27 cellular contexts compared by ENCODE assay signal in genomic region chr3:184296616-184297015, GRCh38. TPM values are rescaled to one million over a fixed set of nuclear protein-coding genes. Genes with fewer than 3 reads are reported as not detected.
"Had no signal": no experiment of that assay in that cellular context is flagged by ENCODE, and none has a peak within 500 bp of the region (broad histone marks: within the 10 kb centered on the region; RNA-seq: fewer than 3 reads in every experiment).

No MANE protein-coding gene starts in this region.

- H3K4me3 ChIP-seq: colonic mucosa, dorsolateral prefrontal cortex, left ventricle myocardium inferior, prostate gland, stomach, suprapubic skin, transverse colon, vagina had no signal

- H3K9me3 Mint-ChIP-seq: activated naive CD8-positive, alpha-beta T cell treated with anti-CD3 and anti-CD28 coated beads for 36 hours; activated T-cell treated with anti-CD3 and anti-CD28 coated beads, Interleukin-2, amount 50 U/mL, for 24 hours; activated T-helper 2 cell treated with anti-CD3 and anti-CD28 coated beads, Interferon-gamma antibody, Interleukin-2, Interleukin-4, amounts not matched to agents 10 μg/mL and 5 μg/mL and 100 μg/mL, durations not matched to agents 14 hours and 24 hours and 36 hours; effector memory CD8-positive, alpha-beta T cell; T-cell had no signal

- ATAC-seq: effector memory CD8-positive, alpha-beta T cell; esophagus mucosa; T-cell had no signal

- H3K9me3 ChIP-seq: colonic mucosa, left ventricle myocardium inferior, prostate gland, stomach, suprapubic skin, transverse colon, vagina had no signal

- H3K27me3 ChIP-seq: colonic mucosa, dorsolateral prefrontal cortex, stomach, suprapubic skin, transverse colon, vagina had no signal

- H3K4me3 Mint-ChIP-seq: activated naive CD8-positive, alpha-beta T cell treated with anti-CD3 and anti-CD28 coated beads for 36 hours; activated T-cell treated with anti-CD3 and anti-CD28 coated beads, Interleukin-2, amount 50 U/mL, for 24 hours; effector memory CD8-positive, alpha-beta T cell had no signal

- FAIRE-seq: bronchial epithelial cell, endothelial cell of umbilical vein had no signal

- H3K27ac Mint-ChIP-seq: activated naive CD8-positive, alpha-beta T cell treated with anti-CD3 and anti-CD28 coated beads for 36 hours; activated T-cell treated with anti-CD3 and anti-CD28 coated beads, Interleukin-2, amount 50 U/mL, for 24 hours; activated T-helper 2 cell treated with anti-CD3 and anti-CD28 coated beads, Interferon-gamma antibody, Interleukin-2, Interleukin-4, amounts not matched to agents 10 μg/mL and 5 μg/mL and 100 μg/mL, durations not matched to agents 14 hours and 24 hours and 36 hours; effector memory CD8-positive, alpha-beta T cell; T-cell had no signal

- DNase-seq: activated CD4-positive, alpha-beta T cell treated with anti-CD3 and anti-CD28 coated beads for 1 hour; activated CD4-positive, alpha-beta T cell treated with anti-CD3 and anti-CD28 coated beads, Interleukin-2, amount 50 U/mL, for 4 hours; activated CD8-positive, alpha-beta memory T cell treated with anti-CD3 and anti-CD28 coated beads for 24 hours; activated CD8-positive, alpha-beta memory T cell treated with anti-CD3 and anti-CD28 coated beads, Interleukin-2, amount 50 U/mL, for 4 hours; activated naive CD4-positive, alpha-beta T cell treated with Interleukin-2 at 50 U/mL for 16 hours; activated naive CD8-positive, alpha-beta T cell treated with anti-CD3 and anti-CD28 coated beads for 36 hours; activated T-cell treated with anti-CD3 and anti-CD28 coated beads, Interleukin-2, amount 50 U/mL, for 24 hours; colonic mucosa; dorsolateral prefrontal cortex; effector memory CD8-positive, alpha-beta T cell; foreskin melanocyte; kidney glomerular epithelial cell; left ventricle myocardium inferior; midbrain; stimulated activated CD4-positive, alpha-beta T cell treated with anti-CD3 and anti-CD28 coated beads, Interleukin-1b, Interleukin-23, amount 100 ng/mL, for 48 hours; stomach; T-cell; transverse colon had no signal

- H3K27me3 Mint-ChIP-seq: activated naive CD8-positive, alpha-beta T cell treated with anti-CD3 and anti-CD28 coated beads for 36 hours; activated T-cell treated with anti-CD3 and anti-CD28 coated beads, Interleukin-2, amount 50 U/mL, for 24 hours; T-cell had no signal

- H3K27ac ChIP-seq: colonic mucosa, dorsolateral prefrontal cortex, left ventricle myocardium inferior, prostate gland, stomach, suprapubic skin, vagina had no signal

RNA-seq across cellular contexts. Expression of gene ECE2, which starts 20.8 kb away (rescaled TPM):
- total RNA-seq: activated naive CD8-positive, alpha-beta T cell treated with anti-CD3 and anti-CD28 coated beads for 36 hours; activated T-helper 2 cell treated with anti-CD3 and anti-CD28 coated beads, Interferon-gamma antibody, Interleukin-2, Interleukin-4, amounts not matched to agents 10 μg/mL and 5 μg/mL and 100 μg/mL, durations not matched to agents 14 hours and 24 hours and 36 hours; bronchial epithelial cell; endothelial cell of umbilical vein; esophagus mucosa; left ventricle myocardium inferior; lung microvascular endothelial cell; osteoblast; suprapubic skin; T-cell; transverse colon had no signal
- polyA plus RNA-seq: endothelial cell of umbilical vein, stomach had no signal

RNA-seq across cellular contexts. Expression of gene CAMK2N2, which starts 35.3 kb away (rescaled TPM):
- total RNA-seq: activated naive CD8-positive, alpha-beta T cell treated with anti-CD3 and anti-CD28 coated beads for 36 hours; bronchial epithelial cell; endothelial cell of umbilical vein; lung microvascular endothelial cell; osteoblast; stomach; suprapubic skin; transverse colon; vagina had no signal
